In the genomic region with DNA sequence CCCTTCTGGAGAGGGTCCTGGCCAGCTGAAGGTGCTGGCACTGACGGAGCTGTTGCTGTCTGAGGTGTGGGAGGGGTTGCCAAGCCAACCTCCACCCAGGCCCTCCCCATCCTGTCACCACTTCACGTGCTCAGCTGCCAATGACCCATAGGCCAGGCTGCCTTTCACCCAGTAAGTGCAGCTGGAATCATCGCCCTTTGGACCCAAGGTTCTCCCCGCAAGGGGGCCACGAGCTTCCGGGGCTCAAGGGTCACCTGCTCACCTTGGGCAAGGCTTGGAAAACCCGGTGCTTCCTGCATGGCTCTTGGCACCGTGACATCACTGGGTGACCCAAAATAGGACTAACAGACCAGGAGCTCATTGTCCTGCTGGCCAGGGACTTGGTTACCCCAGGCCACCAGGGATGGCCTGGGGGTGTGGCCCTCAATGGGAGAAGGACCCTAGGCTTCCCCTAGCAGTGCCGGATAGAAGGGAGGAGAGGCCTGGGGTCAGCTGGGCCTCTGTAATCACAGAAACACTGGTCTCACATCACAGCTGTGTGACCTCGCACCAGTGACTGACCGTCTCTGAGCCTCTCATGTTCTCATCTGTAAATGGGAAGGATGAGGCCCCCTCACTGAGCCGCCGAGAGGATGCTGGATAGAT, we compare ENCODE assay signal across 19 cellular contexts. TPM values are rescaled to one million over a fixed set of nuclear protein-coding genes. Genes with fewer than 3 reads are reported as not detected.
DNase-seq lines count a peak whose midpoint lies in the region; ATAC-seq, FAIRE-seq and TF ChIP-seq lines count a peak whose summit lies in the region.
"Had no signal": no experiment of that assay in that cellular context is flagged by ENCODE, and none has a peak within 500 bp of the region (broad histone marks: within the 10 kb centered on the region; RNA-seq: fewer than 3 reads in every experiment).

No MANE protein-coding gene starts in this region.

- H3K4me1 ChIP-seq in HEK293 (ENCODE audit: control insufficient read depth, insufficient read depth, low read length): no peaks in the 10 kb centered on the region; the same call in 1 of the 2 replicates
- H3K4me1 ChIP-seq in right lobe of liver: peaks cover 0 to 70% (median 36%) of the 10 kb centered on the region in 4 donors
- H3K4me1 ChIP-seq in stomach smooth muscle (ENCODE audit: control insufficient read depth, insufficient read depth, low read length): peaks cover 78% of the 10 kb centered on the region

- intact Hi-C loops in right lobe of liver (cut with DNase I): no loop called here

- H3K9me3 ChIP-seq in HEK293 (ENCODE audit: control insufficient read depth, insufficient read depth, low read depth, low read length): no peaks in the 10 kb centered on the region
- H3K9me3 ChIP-seq in right lobe of liver: no peaks in the 10 kb centered on the region
- no peaks in the 10 kb centered on the region for H3K9me3 ChIP-seq in stomach smooth muscle (ENCODE audit: control insufficient read depth in 2 of 2, low read length in 2 of 2)
- no peaks in the 10 kb centered on the region for H3K9me3 ChIP-seq in WERI-Rb-1 (ENCODE audit: severe bottlenecking)
- H3K9me3 ChIP-seq: SJSA1, testis had no signal

- peak; percentile 88 for FAIRE-seq in bronchial epithelial cell (lab: Jason Lieb, UNC)
- FAIRE-seq: colon, endothelial cell of umbilical vein, islet of Langerhans had no signal

- no peak overlapping the region for H3K27ac ChIP-seq in HEK293 (ENCODE audit: extremely low read depth, low read depth, low read length)
- H3K27ac ChIP-seq in right lobe of liver: peak overlapping the region; percentile 38 to 73 (median 70)
- H3K27ac ChIP-seq in stomach smooth muscle (ENCODE audit: low read length): peak overlapping the region; percentile 73
- no peak overlapping the region for H3K27ac ChIP-seq in WERI-Rb-1
- H3K27ac ChIP-seq: SJSA1, testis had no signal

- POLR2A ChIA-PET in HEK293 (lab: Yijun Ruan, JAX): no interaction called here

- ATAC-seq in right lobe of liver (peak; percentile 69 to 84 (median 76)), GM19023 (IDR thresholded peaks at IDR 0.05; ENCODE audit: unreplicated experiment) (no peak), HG03565 (IDR thresholded peaks at IDR 0.05; ENCODE audit: unreplicated experiment) (no peak)
- ATAC-seq: activated CD8-positive, alpha-beta T cell treated with anti-CD3 and anti-CD28 coated beads, Interleukin-2, amount 10 ng/mL, durations not matched to agents 7 days and 5 days; activated T-cell treated with anti-CD3 and anti-CD28 coated beads, Interleukin-2, amount 50 U/mL, for 4 hours; GM23338 had no signal

- H3K27me3 ChIP-seq in bronchial epithelial cell (ENCODE audit: control insufficient read depth, insufficient read depth, low read length): no peaks in the 10 kb centered on the region
- H3K27me3 ChIP-seq in right lobe of liver: no peaks in the 10 kb centered on the region
- no peaks in the 10 kb centered on the region for H3K27me3 ChIP-seq in stomach smooth muscle (ENCODE audit: control insufficient read depth in 1 of 2, insufficient read depth in 2 of 2, low read length in 2 of 2)
- H3K27me3 ChIP-seq in WERI-Rb-1 (ENCODE audit: insufficient read depth, low read depth, severe bottlenecking): no peaks in the 10 kb centered on the region
- H3K27me3 ChIP-seq: SJSA1, testis had no signal

- no peak overlapping the region for H3K4me3 ChIP-seq in HEK293 (ENCODE audit: low read depth, low read length)
- no peak overlapping the region for H3K4me3 ChIP-seq in bronchial epithelial cell (ENCODE audit: low read depth, low read length)
- H3K4me3 ChIP-seq in right lobe of liver: peak overlapping the region in 1 of 3 donors; percentile 7
- H3K4me3 ChIP-seq in stomach smooth muscle (ENCODE audit: low read length in 2 of 2): no peak overlapping the region
- H3K4me3 ChIP-seq in WERI-Rb-1 (ENCODE audit: low read depth, low read length): no peak overlapping the region
- H3K4me3 ChIP-seq: GM23338, SJSA1, testis had no signal

- TF ChIP-seq POLR2A in right lobe of liver (IDR thresholded peaks at IDR 0.05): peak; percentile 46

- H3K36me3 ChIP-seq in HEK293 (ENCODE audit: control insufficient read depth in 2 of 2, insufficient read depth in 1 of 2, low read length in 2 of 2) (no peaks in the 10 kb centered on the region), bronchial epithelial cell (ENCODE audit: control insufficient read depth, insufficient read depth, low read length) (no peaks in the 10 kb centered on the region), right lobe of liver (no peaks in the 10 kb centered on the region), stomach smooth muscle (ENCODE audit: control insufficient read depth in 2 of 2, insufficient read depth in 2 of 2, low read length in 2 of 2) (no peaks in the 10 kb centered on the region), WERI-Rb-1 (peaks cover 7% of the 10 kb centered on the region; the same call in 1 of the 2 replicates)
- H3K36me3 ChIP-seq: SJSA1 had no signal

- 0% methylated on average over 1 of the region's 13 CpGs for WGBS in right lobe of liver (ENCODE audit: insufficient coverage, low coverage, low lambda C conversion rate, missing lambda C conversion rate)

- H3K9ac ChIP-seq in stomach smooth muscle (ENCODE audit: low read length in 2 of 2): peak overlapping the region; percentile 23 to 36

- DNase-seq in bronchial epithelial cell (ENCODE audit: low read depth): no peak
- DNase-seq in right lobe of liver: peak; percentile 90 to 98 (median 95)
- no peak for DNase-seq in WERI-Rb-1
- DNase-seq: activated CD4-positive, CD25-positive, alpha-beta regulatory T cell; activated CD8-positive, alpha-beta T cell treated with anti-CD3 and anti-CD28 coated beads, Interleukin-2, amount 10 ng/mL, durations not matched to agents 7 days and 5 days; activated T-cell treated with anti-CD3 and anti-CD28 coated beads, Interleukin-2, amount 50 U/mL, for 4 hours; hippocampal formation; NCI-H69; nephron progenitor cell; testis had no signal

- CTCF ChIA-PET in HEK293 (lab: Yijun Ruan, JAX): interaction anchor here (0.7 to 1.0 kb wide), 2 partner anchors 12 to 28 kb away, joined by 3 read pairs; no protein-coding TSS in a partner anchor

- no peak for TF ChIP-seq CTCF in HEK293 (tag by site-specific recombination; IDR thresholded peaks at IDR 0.05)
- no peak for TF ChIP-seq CTCF in bronchial epithelial cell (IDR thresholded peaks at IDR 0.05; ENCODE audit: insufficient read depth, low read length, severe bottlenecking)
- no peak for TF ChIP-seq CTCF in right lobe of liver (IDR thresholded peaks at IDR 0.05)
- TF ChIP-seq CTCF in WERI-Rb-1 (IDR thresholded peaks at IDR 0.05; ENCODE audit: low read depth, low read length): no peak

TF ChIP-seq in HEK293, 187 proteins besides CTCF, POLR2A, EP300 and RAD21:
- TF ChIP-seq ZFHX2 (tag by site-specific recombination; conservative IDR thresholded peaks at IDR 0.05) (0 out of 2 replicates have a peak, but pooled peaks have one; percentile 12), ZNF768 (tag by site-specific recombination; IDR thresholded peaks at IDR 0.05) (0 out of 2 replicates have a peak, but pooled peaks have one; percentile 61), ZNF214 (tag by site-specific recombination; IDR thresholded peaks at IDR 0.05; ENCODE audit: borderline replicate concordance) (no peak), ZNF221 (tag by site-specific recombination; IDR thresholded peaks at IDR 0.05; ENCODE audit: borderline replicate concordance) (no peak)

RNA-seq across cellular contexts. Expression of a gene that starts 51.3 kb away (rescaled TPM):
- 24.8 and 26.6 TPM in 2 replicates for total RNA-seq in bronchial epithelial cell
- 10 to 100 TPM; 13.6 to 32.8 (median 21.8) TPM for total RNA-seq in right lobe of liver

Comparison
In these comparisons a context has a peak if more than half of its experiments do, and no peak if none do; other contexts are left out.
1. H3K27ac ChIP-seq: peak in right lobe of liver (3 of 3) and stomach smooth muscle (single experiment); none in HEK293 (single experiment) and WERI-Rb-1 (single experiment).
2. DNase-seq: peak in right lobe of liver (3 of 3); none in bronchial epithelial cell (single experiment) and WERI-Rb-1 (single experiment).
3. ATAC-seq: peak in right lobe of liver (4 of 4); none in GM19023 (single experiment) and HG03565 (single experiment).